Comparison of ENCODE assay signal across 31 cellular contexts in the genomic region with DNA sequence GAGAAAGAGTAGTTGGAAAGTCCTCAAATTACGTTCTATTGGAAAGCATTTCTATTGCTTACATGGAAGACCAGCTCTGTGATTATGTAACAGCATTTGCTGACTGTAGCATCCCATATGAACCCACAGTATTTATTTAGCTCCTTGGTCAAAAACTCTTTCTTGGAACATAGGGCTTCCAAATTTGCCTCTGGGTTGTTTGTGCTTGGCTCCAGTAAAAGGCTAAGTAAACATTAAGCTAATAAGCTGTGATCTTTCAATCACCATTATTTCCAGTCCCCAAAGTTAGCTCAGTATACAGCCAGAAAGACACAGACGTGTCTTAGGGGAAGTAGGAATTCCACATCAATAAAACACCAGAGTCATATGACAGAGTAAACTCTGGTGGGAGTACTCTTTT.
"Had no signal": no experiment of that assay in that cellular context is flagged by ENCODE, and none has a peak within 500 bp of the region (broad histone marks: within the 10 kb centered on the region; RNA-seq: fewer than 3 reads in every experiment).

No MANE protein-coding gene starts in this region.

- H3K4me3 ChIP-seq: adrenal gland, body of pancreas, cardiac muscle cell had no signal

- DNase-seq: activated B cell treated with CpG ODN at 0.5 μM for 24 hours; activated CD4-positive, alpha-beta memory T cell treated with anti-CD3 and anti-CD28 coated beads for 36 hours; activated CD4-positive, alpha-beta T cell treated with anti-CD3 and anti-CD28 coated beads for 4 hours; activated CD4-positive, alpha-beta T cell treated with anti-CD3 and anti-CD28 coated beads, Interleukin-2, amount 10 ng/mL, durations not matched to agents 24 days and 14 days; activated CD4-positive, alpha-beta T cell treated with anti-CD3 and anti-CD28 coated beads, Interleukin-2, amount 50 U/mL, for 1 hour; activated CD4-positive, alpha-beta T cell treated with anti-CD3 and anti-CD28 coated beads, Interleukin-2, amount 50 U/mL, for 4 hours; activated CD4-positive, CD25-positive, alpha-beta regulatory T cell treated with anti-CD3 and anti-CD28 coated beads, Interleukin-2, amount 50 U/mL, for 72 hours; activated CD8-positive, alpha-beta memory T cell treated with anti-CD3 and anti-CD28 coated beads, Interleukin-2, amount 50 U/mL, for 4 hours; activated CD8-positive, alpha-beta T cell treated with anti-CD3 and anti-CD28 coated beads for 36 hours; activated effector memory CD4-positive, alpha-beta T cell treated with anti-CD3 and anti-CD28 coated beads, Interleukin-2, amount 50 U/mL, for 16 hours; activated gamma-delta T cell treated with Interleukin-2 at 50 U/mL for 16 hours; activated naive CD4-positive, alpha-beta T cell; activated naive CD4-positive, alpha-beta T cell treated with anti-CD3 and anti-CD28 coated beads for 36 hours; activated naive CD4-positive, alpha-beta T cell treated with anti-CD3 and anti-CD28 coated beads, Interleukin-2, amount 50 U/mL, for 16 hours; activated naive CD8-positive, alpha-beta T cell treated with anti-CD3 and anti-CD28 coated beads for 36 hours; activated T-cell treated with anti-CD3 and anti-CD28 coated beads for 4 hours; activated T-cell treated with anti-CD3 and anti-CD28 coated beads, Interleukin-2, amount 50 U/mL, for 1 hour; activated T-cell treated with anti-CD3 and anti-CD28 coated beads, Interleukin-2, amount 50 U/mL, for 4 hours; activated T-cell treated with anti-CD3 and anti-CD28 coated beads, Interleukin-2, amount 50 U/mL, for 72 hours; adrenal gland; amniotic stem cell; aorta; body of pancreas; brain microvascular endothelial cell; caudate nucleus; cerebellar nuclear complex; T-cell; T-helper 17 cell; T1000 had no signal

- H3K36me3 ChIP-seq: adrenal gland, brain microvascular endothelial cell, cardiac muscle cell had no signal

- H3K27me3 ChIP-seq: adrenal gland, body of pancreas, brain microvascular endothelial cell, cardiac muscle cell had no signal

- H3K4me1 ChIP-seq: adrenal gland, body of pancreas had no signal

- H3K27ac ChIP-seq: adrenal gland, body of pancreas, brain microvascular endothelial cell, cardiac muscle cell, VCaP had no signal
